In genomic region chr6:132560087-132560486, GRCh38 we compare ENCODE assay signal across 7 cellular contexts. TPM values are rescaled to one million over a fixed set of nuclear protein-coding genes. Genes with fewer than 3 reads are reported as not detected.
"Had no signal": no experiment of that assay in that cellular context is flagged by ENCODE, and none has a peak within 500 bp of the region (broad histone marks: within the 10 kb centered on the region; RNA-seq: fewer than 3 reads in every experiment).

No MANE protein-coding gene starts in this region.

RNA-seq across cellular contexts. Expression of gene TAAR8, which starts 7.6 kb away (rescaled TPM):
- total RNA-seq: GM23248, GM23338, H1, H4, H7, H9, HFFc6 had no signal
- polyA plus RNA-seq: GM23248, GM23338, H1 had no signal

RNA-seq across cellular contexts. Expression of gene TAAR6, which starts 10.0 kb away (rescaled TPM):
- total RNA-seq: GM23248, GM23338, H1, H4, H7, H9, HFFc6 had no signal
- polyA plus RNA-seq: GM23248, GM23338 had no signal

RNA-seq across cellular contexts. Expression of gene TAAR9, which starts 22.0 kb away (rescaled TPM):
- total RNA-seq: GM23248, GM23338, H1, H4, H7, H9, HFFc6 had no signal
- polyA plus RNA-seq: GM23248, GM23338, H1 had no signal

RNA-seq across cellular contexts. Expression of gene TAAR5, which starts 29.5 kb away (rescaled TPM):
- total RNA-seq: GM23248, GM23338, H1, H4, H7, H9, HFFc6 had no signal
- polyA plus RNA-seq: GM23248, GM23338, H1 had no signal
